Comparison of ENCODE assay signal across 8 cellular contexts in the genomic region with DNA sequence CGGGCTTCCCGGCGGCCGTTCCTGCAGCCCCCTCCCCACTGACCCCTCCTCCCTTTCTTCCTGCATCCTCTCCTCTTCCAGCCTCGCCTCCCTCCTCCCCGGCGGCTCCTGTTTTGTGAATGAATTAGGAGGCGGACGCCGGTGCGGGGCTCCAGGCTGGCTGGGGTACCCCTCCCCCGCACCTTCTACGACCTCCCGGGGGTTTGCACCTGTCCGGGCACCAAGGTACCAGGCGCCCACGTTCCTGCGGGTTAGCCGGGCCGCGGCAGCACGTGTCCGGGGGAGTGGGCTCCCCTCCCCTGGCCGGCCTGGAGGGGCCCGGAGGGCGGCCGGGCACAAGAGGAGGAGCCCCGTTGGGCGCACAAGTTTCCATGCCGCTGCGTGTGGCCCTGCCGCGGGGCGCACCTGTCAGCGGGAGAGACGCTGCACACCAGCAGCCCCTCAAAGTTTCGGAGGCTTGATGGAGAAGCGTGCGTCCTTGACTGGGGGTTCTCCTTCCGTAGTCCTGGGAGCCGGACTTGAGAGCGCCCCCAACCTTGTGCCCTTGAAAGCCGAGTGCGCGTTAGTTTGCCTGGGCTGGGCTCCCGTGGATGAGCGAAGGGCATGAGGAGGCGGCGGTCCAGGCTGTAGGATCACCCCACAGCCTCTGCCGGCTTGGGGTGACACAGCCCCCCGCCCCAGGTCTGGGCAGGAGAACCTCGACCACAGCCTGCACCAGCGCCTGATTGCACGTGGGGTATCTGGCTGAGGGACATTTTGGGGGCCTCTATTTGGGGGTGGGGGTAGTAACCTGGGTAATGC. TPM values are rescaled to one million over a fixed set of nuclear protein-coding genes. Genes with fewer than 3 reads are reported as not detected.
A peak's percentile ranks its signal among the peaks of the same experiment; 100 is the strongest.
DNase-seq lines count a peak whose midpoint lies in the region; ATAC-seq and TF ChIP-seq lines count a peak whose summit lies in the region.

No MANE protein-coding gene starts in this region.

- POLR2A ChIA-PET in Panc1 (lab: Charles Lee) = no interaction called here

- H3K4me3 ChIP-seq in GM12865 (ENCODE audit: low read depth, low read length) = peak overlapping the region; percentile 40
- H3K4me3 ChIP-seq in Panc1 (ENCODE audit: low read depth in 2 of 2, low read length in 2 of 2) = peak overlapping the region; percentile 58 to 64
- peak overlapping the region; percentile 65 to 69 for H3K4me3 ChIP-seq in esophagus (ENCODE audit: low read depth in 1 of 2, low read length in 2 of 2)

- ATAC-seq in Panc1 = peak; percentile 26; the same call in 1 of the 2 replicates
- peak; percentile 37 for ATAC-seq in omental fat pad (ENCODE audit: low FRiP score)

- H3K4me1 ChIP-seq in Panc1 (ENCODE audit: control insufficient read depth, insufficient read depth, low read length) (peaks cover 17% of the 10 kb centered on the region), esophagus (ENCODE audit: control insufficient read depth in 2 of 2, insufficient read depth in 2 of 2, low read length in 1 of 2) (peaks cover 10 to 19% of the 10 kb centered on the region in 2 donors)

- H3K27me3 ChIP-seq in Panc1 (ENCODE audit: control insufficient read depth, insufficient read depth, low read length) (no peaks in the 10 kb centered on the region), esophagus (ENCODE audit: control insufficient read depth in 1 of 2, insufficient read depth in 2 of 2, low read length in 2 of 2) (no peaks in the 10 kb centered on the region)

- H3K9me3 ChIP-seq in Panc1 (ENCODE audit: control insufficient read depth, insufficient read depth, low read depth, low read length) = no peaks in the 10 kb centered on the region
- peaks cover 0 to 3% of the 10 kb centered on the region in 2 donors for H3K9me3 ChIP-seq in esophagus (ENCODE audit: control insufficient read depth in 2 of 2, insufficient read depth in 1 of 2, low read depth in 1 of 2, low read length in 1 of 2)

- 1% methylated on average over 49 to 54 of the region's 54 CpGs for whole genome bisulfite sequencing in esophagus, 2 donors

- 0 out of 2 replicates have a peak overlapping the region, but pooled peaks have one; percentile 39 for H3K27ac ChIP-seq in Panc1 (ENCODE audit: low read length)
- peak overlapping the region; percentile 14 to 69 for H3K27ac ChIP-seq in esophagus (ENCODE audit: low read depth in 2 of 2, low read length in 1 of 2)

- TF ChIP-seq CTCF in GM12865 (IDR thresholded peaks at IDR 0.05; ENCODE audit: insufficient read depth, low read depth, low read length, missing control alignments) (no peak), Panc1 (IDR thresholded peaks at IDR 0.05) (no peak; the same call in 1 of the 2 replicates), omental fat pad (IDR thresholded peaks at IDR 0.05) (no peak)

- CTCF ChIA-PET in Panc1 (lab: Charles Lee) = no interaction called here

- intact Hi-C loops in Panc1 (cut with micrococcal nuclease; ENCODE audit: unreplicated experiment) = loop anchor here (5.0 kb wide), 1 partner anchor 204 kb away; no protein-coding TSS in a partner anchor

- no TSS peak for BruUV-seq in Panc1 (replicated peaks; lab: Mats Ljungman, UMichigan)

- in situ Hi-C loops in Panc1 (cut with HindIII; ENCODE audit: low pct_unique_long_range_greater_than_20kb, low sequenced_read_pairs) (no loop called here), G401 (cut with HindIII; ENCODE audit: low sequenced_read_pairs) (no loop called here)

- no peak for DNase-seq in GM12865 (ENCODE audit: low read depth)
- no peak for DNase-seq in Panc1 (ENCODE audit: low read depth, low spot score)
- DNase-seq in omental fat pad (ENCODE audit: low spot score) = no peak
- no peak for DNase-seq in NCI-H1092 (lab: John Stamatoyannopoulos, UW)
- DNase-seq in G401 (ENCODE audit: low spot score) = no peak
- DNase-seq in foreskin melanocyte = no peak
- no peak for DNase-seq in activated CD4-positive, alpha-beta T cell treated with anti-CD3 and anti-CD28 coated beads for 1 hour

- H3K36me3 ChIP-seq in Panc1 (ENCODE audit: control insufficient read depth, insufficient read depth, low read length) (no peaks in the 10 kb centered on the region), esophagus (ENCODE audit: control insufficient read depth in 2 of 2, insufficient read depth in 2 of 2, low read length in 1 of 2) (peaks cover 2 to 13% of the 10 kb centered on the region in 2 donors)

RNA-seq across cellular contexts. Expression of gene HAS3, which starts 1.2 kb away (rescaled TPM):
- total RNA-seq in Panc1 (2021; ENCODE audit: unreplicated experiment) = 6.9 TPM
- polyA plus RNA-seq in Panc1 (2012; ENCODE audit: insufficient read length) = 5.0 TPM
- 10 to 100 TPM in 1 of 2 donors, 1 to 10 TPM in 1; 9.3 to 12.0 TPM for polyA plus RNA-seq in esophagus
- 1 to 10 TPM in 2 of 4 donors, under 1 TPM in 2; 0.36 to 2.2 (median 1.2) TPM for total RNA-seq in omental fat pad
- total RNA-seq in G401 (2014; rRNA removed; shearing (Covaris generic)) = 0.06 and 2.6 TPM in 2 replicates

RNA-seq across cellular contexts. Expression of gene CHTF8, which starts 25.7 kb away (rescaled TPM):
- total RNA-seq in Panc1 (2021; ENCODE audit: unreplicated experiment) (116 TPM), omental fat pad (10 to 100 TPM; 53.7 to 61.3 (median 57.4) TPM)
- 85.0 TPM for polyA plus RNA-seq in Panc1 (2012; ENCODE audit: insufficient read length)
- 10 to 100 TPM; 18.8 to 43.5 TPM for polyA plus RNA-seq in esophagus
- 196 and 268 TPM in 2 replicates for total RNA-seq in G401 (2014; rRNA removed; shearing (Covaris generic))

RNA-seq across cellular contexts. Expression of gene UTP4, which starts 25.8 kb away (rescaled TPM):
- total RNA-seq in Panc1 (2021; ENCODE audit: unreplicated experiment) = 61.7 TPM
- polyA plus RNA-seq in Panc1 (2012; ENCODE audit: insufficient read length) = 41.6 TPM
- 10 to 100 TPM; 15.5 to 29.8 TPM for polyA plus RNA-seq in esophagus
- total RNA-seq in omental fat pad = 10 to 100 TPM; 32.9 to 85.7 (median 35.9) TPM
- total RNA-seq in G401 (2014; rRNA removed; shearing (Covaris generic)) = 66.4 and 89.9 TPM in 2 replicates
